Comparison of ENCODE assay signal across 10 cellular contexts in the genomic region with DNA sequence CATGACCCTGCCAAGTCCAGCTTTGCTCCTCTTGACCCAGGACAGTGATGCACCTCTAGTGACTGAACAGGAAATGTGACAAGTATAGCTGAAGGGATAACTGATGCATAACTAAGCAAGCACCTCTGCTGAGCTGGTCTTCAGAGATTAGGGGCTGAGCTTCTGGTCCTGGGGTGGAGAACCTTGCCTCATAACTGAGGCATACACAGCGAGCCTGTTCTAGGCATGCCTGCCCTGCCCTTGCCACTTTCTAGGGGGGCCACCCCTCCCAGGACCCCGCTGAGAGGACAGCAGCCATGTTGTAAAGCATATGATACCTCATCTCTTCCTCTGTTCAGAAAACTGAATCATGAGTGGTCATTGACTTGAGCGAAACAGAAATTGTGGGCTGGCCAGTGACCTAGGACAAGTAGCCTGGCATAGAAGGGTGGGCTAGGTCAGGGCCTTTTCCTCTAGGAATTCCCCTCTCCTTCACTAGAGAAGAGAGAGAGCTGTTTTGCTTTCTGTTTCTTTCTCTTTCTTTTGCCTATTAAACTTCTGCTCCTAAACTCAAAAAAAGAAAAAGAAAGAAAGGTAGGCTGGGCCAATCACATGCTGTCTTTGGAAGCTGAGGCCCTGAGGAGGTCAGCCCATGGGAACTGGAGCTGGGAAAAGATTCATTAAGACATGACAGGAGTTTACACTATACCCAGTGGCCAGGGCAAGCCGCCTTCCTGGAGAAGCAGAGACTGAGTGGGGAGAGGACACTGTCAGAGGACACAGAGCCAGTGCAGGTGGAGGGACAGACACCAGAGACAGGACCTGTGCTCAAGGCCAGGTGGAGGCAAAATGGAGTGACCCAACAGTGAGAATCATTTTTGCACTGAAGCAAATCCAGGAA.
DNase-seq lines count a peak whose midpoint lies in the region; ATAC-seq and TF ChIP-seq lines count a peak whose summit lies in the region.
"Had no signal": no experiment of that assay in that cellular context is flagged by ENCODE, and none has a peak within 500 bp of the region (broad histone marks: within the 10 kb centered on the region; RNA-seq: fewer than 3 reads in every experiment).

No MANE protein-coding gene starts in this region.

- H3K4me1 ChIP-seq in DOHH2 (ENCODE audit: control insufficient read depth, low read length): peaks cover 63% of the 10 kb centered on the region
- H3K4me1 ChIP-seq: breast epithelium had no signal

- H3K9me3 ChIP-seq in DOHH2 (ENCODE audit: control insufficient read depth, insufficient read depth, low read length) (no peaks in the 10 kb centered on the region), SU-DHL-6 (ENCODE audit: insufficient read depth, low read length) (no peaks in the 10 kb centered on the region)
- H3K9me3 ChIP-seq: breast epithelium had no signal

- H3K79me2 ChIP-seq in DOHH2 (ENCODE audit: control insufficient read depth, low read length): no peaks in the 10 kb centered on the region
- no peaks in the 10 kb centered on the region for H3K79me2 ChIP-seq in SU-DHL-6 (ENCODE audit: insufficient read depth, low read length)

- H3K27ac ChIP-seq in DOHH2 (ENCODE audit: low read depth, low read length) (peak overlapping the region; percentile 40), SU-DHL-6 (ENCODE audit: low read depth, low read length) (peak overlapping the region; percentile 74)
- H3K27ac ChIP-seq: breast epithelium had no signal

- ATAC-seq in GM19025 (IDR thresholded peaks at IDR 0.05; ENCODE audit: low read depth, unreplicated experiment): peak; percentile 61
- peak; percentile 63 for ATAC-seq in HG02884 (IDR thresholded peaks at IDR 0.05; ENCODE audit: unreplicated experiment)

- H3K4me3 ChIP-seq in DOHH2 (ENCODE audit: low read length): peak overlapping the region; percentile 63
- peak overlapping the region; percentile 8 for H3K4me3 ChIP-seq in SU-DHL-6 (ENCODE audit: insufficient read depth, low read length, poor library complexity, severe bottlenecking)
- H3K4me3 ChIP-seq: breast epithelium had no signal

- H3K36me3 ChIP-seq in DOHH2 (ENCODE audit: control insufficient read depth, low read length): peaks cover 22% of the 10 kb centered on the region
- H3K36me3 ChIP-seq in SU-DHL-6 (ENCODE audit: low read length): no peaks in the 10 kb centered on the region
- H3K36me3 ChIP-seq: breast epithelium had no signal

- no peaks in the 10 kb centered on the region for H3K9me2 ChIP-seq in DOHH2 (replicated peaks; ENCODE audit: control insufficient read depth, low read length)
- H3K9me2 ChIP-seq in SU-DHL-6 (replicated peaks; ENCODE audit: insufficient read depth, low read length): no peaks in the 10 kb centered on the region

- H3F3A ChIP-seq in DOHH2 (ENCODE audit: control insufficient read depth, insufficient read depth) (peaks cover 5% of the 10 kb centered on the region; the same call in 1 of the 2 replicates), SU-DHL-6 (ENCODE audit: insufficient read depth) (peaks cover 27% of the 10 kb centered on the region)

- no peak for DNase-seq in MV-4-11 (lab: John Stamatoyannopoulos, UW)
- DNase-seq in D341Med (ENCODE audit: low spot score): no peak
- no peak for DNase-seq in dedifferentiated amniotic fluid mesenchymal stem cell (ENCODE audit: extremely low spot score)
- no peak for DNase-seq in hypothalamus (lab: John Stamatoyannopoulos, UW)
- DNase-seq: DMS79 had no signal

- H4K20me1 ChIP-seq in DOHH2 (ENCODE audit: control insufficient read depth, insufficient read depth, low read depth, low read length): no peaks in the 10 kb centered on the region
- no peaks in the 10 kb centered on the region for H4K20me1 ChIP-seq in SU-DHL-6 (ENCODE audit: low read depth, low read length)

- TF ChIP-seq CTCF in DOHH2 (IDR thresholded peaks at IDR 0.05; ENCODE audit: low read depth, low read length, poor library complexity, severe bottlenecking): no peak
- TF ChIP-seq CTCF in SU-DHL-6 (IDR thresholded peaks at IDR 0.05; ENCODE audit: insufficient read depth, low read length, poor library complexity, severe bottlenecking): no peak

- H3K27me3 ChIP-seq in DOHH2 (ENCODE audit: control insufficient read depth, low read length) (no peaks in the 10 kb centered on the region), SU-DHL-6 (ENCODE audit: low read length) (no peaks in the 10 kb centered on the region)
- H3K27me3 ChIP-seq: breast epithelium had no signal

- H3K4me2 ChIP-seq in DOHH2 (ENCODE audit: low read length) (peak overlapping the region; percentile 85), SU-DHL-6 (ENCODE audit: low read depth, low read length, poor library complexity, severe bottlenecking) (peak overlapping the region; percentile 58)

- H3K9ac ChIP-seq in SU-DHL-6 (ENCODE audit: low read length): peak overlapping the region; percentile 51

- H2AFZ ChIP-seq in SU-DHL-6 (ENCODE audit: low read depth, low read length, severe bottlenecking): peak overlapping the region; percentile 29
